27 cellular contexts compared by ENCODE assay signal in the genomic region with DNA sequence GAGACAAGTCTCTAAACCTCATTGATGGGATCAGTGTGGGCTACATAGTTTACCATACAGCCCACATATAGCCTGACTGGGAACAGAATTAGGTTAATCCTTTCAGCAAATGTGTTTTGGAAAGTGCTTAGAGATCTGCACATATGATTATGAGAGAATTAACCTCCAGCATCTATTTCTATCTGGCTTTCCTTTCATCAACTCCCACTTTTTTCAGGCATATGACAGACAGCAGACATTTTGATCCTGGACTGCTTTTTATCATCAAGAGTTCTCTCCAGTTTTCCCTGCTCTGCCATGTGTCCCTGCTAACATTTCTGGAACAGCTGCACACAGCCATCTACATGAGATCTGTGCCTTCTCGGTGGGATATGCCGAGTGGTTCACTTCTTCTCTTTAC.
"Had no signal": no experiment of that assay in that cellular context is flagged by ENCODE, and none has a peak within 500 bp of the region (broad histone marks: within the 10 kb centered on the region; RNA-seq: fewer than 3 reads in every experiment).

No MANE protein-coding gene starts in this region.

- H3K27ac Mint-ChIP-seq: mesothelial cell of epicardium; naive B cell; natural killer cell; nephron progenitor cell; neural progenitor cell; progenitor cell of endocrine pancreas; stimulated activated naive B cell treated with anti-CD40 and anti-IgM and Interleukin-4, amounts not matched to agents 10 μg/mL and 1 μg/mL and 100 μg/mL, for 72 hours had no signal

- H3K4me2 ChIP-seq: neural progenitor cell had no signal

- H3K27me3 Mint-ChIP-seq: progenitor cell of endocrine pancreas; stimulated activated naive B cell treated with anti-CD40 and anti-IgM and Interleukin-4, amounts not matched to agents 10 μg/mL and 1 μg/mL and 100 μg/mL, for 72 hours had no signal

- ATAC-seq: left cardiac atrium; left lung; natural killer cell; right lobe of liver; stimulated activated naive B cell treated with anti-CD40 and anti-IgM and Interleukin-4, amounts not matched to agents 10 μg/mL and 1 μg/mL and 100 μg/mL, for 72 hours; stimulated activated naive CD8-positive, alpha-beta T cell treated with anti-CD3 and anti-CD28 coated beads, Interleukin-15, Interleukin-2, amounts not matched to agents 100 U/mL and 50 U/mL, for 24 hours had no signal

- H3K36me3 Mint-ChIP-seq: mesothelial cell of epicardium; naive B cell; neural progenitor cell; stimulated activated naive B cell treated with anti-CD40 and anti-IgM and Interleukin-4, amounts not matched to agents 10 μg/mL and 1 μg/mL and 100 μg/mL, for 72 hours had no signal

- H3K27ac ChIP-seq: left lung, neural progenitor cell, neutrophil, right lobe of liver, stomach, testis, thyroid gland, transverse colon, upper lobe of left lung, vagina had no signal

- H3K4me3 Mint-ChIP-seq: mesothelial cell of epicardium; naive B cell; natural killer cell; nephron progenitor cell; neural progenitor cell; stimulated activated naive B cell treated with anti-CD40 and anti-IgM and Interleukin-4, amounts not matched to agents 10 μg/mL and 1 μg/mL and 100 μg/mL, for 72 hours had no signal

- H3K4me1 ChIP-seq: left lung, neural progenitor cell, right lobe of liver, stomach, testis, thyroid gland, transverse colon, upper lobe of left lung, vagina had no signal

- H3K27me3 ChIP-seq: left lung, neural progenitor cell, neutrophil, right lobe of liver, stomach, testis, thyroid gland, transverse colon, upper lobe of left lung, vagina had no signal

- H2AFZ ChIP-seq: neural progenitor cell had no signal

- DNase-seq: hippocampal formation; kidney glomerular epithelial cell; left cardiac atrium; left lung; mesendoderm; naive B cell; natural killer cell; nephron progenitor cell; occipital lobe; right lobe of liver; stimulated activated CD4-positive, alpha-beta T cell treated with anti-CD3 and anti-CD28 coated beads, Interleukin-12 subunit alpha, Interleukin-12 subunit beta, amount 100 ng/mL, for 4 hours; stimulated activated CD4-positive, alpha-beta T cell treated with anti-CD3 and anti-CD28 coated beads, Interleukin-15, amount 100 ng/mL, for 24 hours; stimulated activated CD4-positive, alpha-beta T cell treated with anti-CD3 and anti-CD28 coated beads, Interleukin-2, amount 100 ng/mL, for 24 hours; stimulated activated CD4-positive, alpha-beta T cell treated with anti-CD3 and anti-CD28 coated beads, Interleukin-4, amount 100 ng/mL, for 1 hour; stimulated activated naive B cell treated with anti-CD40 and anti-IgM and Interleukin-4, amounts not matched to agents 10 μg/mL and 1 μg/mL and 100 μg/mL, for 72 hours; stimulated activated naive CD8-positive, alpha-beta T cell treated with anti-CD3 and anti-CD28 coated beads, Interleukin-15, Interleukin-2, amounts not matched to agents 100 U/mL and 50 U/mL, for 24 hours; stomach; testis; thyroid gland; transverse colon; upper lobe of left lung had no signal

- H3K4me3 ChIP-seq: left lung, lung, neural progenitor cell, right lobe of liver, stomach, testis, thyroid gland, transverse colon, upper lobe of left lung, vagina had no signal

- H3K36me3 ChIP-seq: left lung, neural progenitor cell, neutrophil, right lobe of liver, stomach, thyroid gland, transverse colon, upper lobe of left lung, vagina had no signal

- H3K9ac ChIP-seq: neural progenitor cell had no signal

- H3K9me3 Mint-ChIP-seq: nephron progenitor cell, neural progenitor cell had no signal

- H3K9me3 ChIP-seq: left lung, neutrophil, right lobe of liver, testis, thyroid gland, transverse colon, upper lobe of left lung, vagina had no signal

- H3K4me1 Mint-ChIP-seq: naive B cell; natural killer cell; nephron progenitor cell; neural progenitor cell; stimulated activated naive B cell treated with anti-CD40 and anti-IgM and Interleukin-4, amounts not matched to agents 10 μg/mL and 1 μg/mL and 100 μg/mL, for 72 hours had no signal
